In the genomic region with DNA sequence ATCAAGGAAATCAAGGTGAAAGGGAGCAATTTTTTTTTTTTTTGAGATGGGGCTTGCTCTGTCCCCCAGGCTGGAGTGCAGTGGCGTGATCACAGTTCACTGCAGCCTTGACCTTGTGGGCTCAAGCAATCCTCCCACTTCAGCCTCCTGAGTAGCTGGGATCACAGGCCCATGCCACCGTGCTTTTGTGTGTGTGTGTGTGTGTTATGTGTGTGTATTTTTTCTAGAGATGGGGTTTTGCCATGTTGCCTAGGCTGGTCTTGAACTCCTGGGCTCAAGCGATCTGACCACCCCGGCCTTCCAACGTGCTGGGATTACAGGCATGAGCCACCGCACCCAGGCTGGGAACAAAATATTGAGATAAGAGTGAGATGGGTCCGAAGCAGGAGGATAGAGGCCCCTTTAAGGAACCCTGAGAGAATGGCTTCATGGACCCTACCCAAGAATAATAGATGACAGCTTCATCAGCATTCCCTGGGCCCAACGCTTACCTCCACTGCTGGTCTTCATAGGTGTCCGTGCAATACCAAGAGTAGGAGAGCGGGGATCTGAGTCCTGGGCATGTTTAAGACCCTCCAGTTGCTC, we compare ENCODE assay signal across 8 cellular contexts. TPM values are rescaled to one million over a fixed set of nuclear protein-coding genes. Genes with fewer than 3 reads are reported as not detected.
DNase-seq lines count a peak whose midpoint lies in the region; ATAC-seq and TF ChIP-seq lines count a peak whose summit lies in the region.
"Had no signal": no experiment of that assay in that cellular context is flagged by ENCODE, and none has a peak within 500 bp of the region (broad histone marks: within the 10 kb centered on the region; RNA-seq: fewer than 3 reads in every experiment).

No MANE protein-coding gene starts in this region.

- ATAC-seq in central memory CD8-positive, alpha-beta T cell (replicated peaks; ENCODE audit: extremely low read depth, poor library complexity, severe bottlenecking), result no peak
- no peak for ATAC-seq in gastrocnemius medialis

- TF ChIP-seq CTCF in smooth muscle cell (IDR thresholded peaks at IDR 0.05; ENCODE audit: borderline replicate concordance, insufficient read depth, poor library complexity, severe bottlenecking) (no peak), gastrocnemius medialis (IDR thresholded peaks at IDR 0.05 in 4 of 5, conservative IDR thresholded peaks at IDR 0.05 in 1 of 5) (no peak)

- H3F3A ChIP-seq in smooth muscle cell (ENCODE audit: low read depth), result peaks cover 7% of the 10 kb centered on the region

- no peak overlapping the region for H3K4me3 ChIP-seq in smooth muscle cell
- no peak overlapping the region for H3K4me3 ChIP-seq in gastrocnemius medialis

- peaks cover 3% of the 10 kb centered on the region for H4K20me1 ChIP-seq in smooth muscle cell (ENCODE audit: low read depth)

- peaks cover 68% of the 10 kb centered on the region for H3K36me3 Mint-ChIP-seq in activated T-cell treated with anti-CD3 and anti-CD28 coated beads, Interleukin-2, amount 50 U/mL, for 24 hours (ENCODE audit: low read depth)
- H3K36me3 Mint-ChIP-seq in central memory CD8-positive, alpha-beta T cell (ENCODE audit: insufficient read depth), result peaks cover 21% of the 10 kb centered on the region

- H3K4me1 ChIP-seq in smooth muscle cell (ENCODE audit: low read depth) (no peaks in the 10 kb centered on the region), gastrocnemius medialis (peaks cover 13 to 17% of the 10 kb centered on the region in 2 donors)

- no peaks in the 10 kb centered on the region for H3K27me3 ChIP-seq in smooth muscle cell (ENCODE audit: low read depth)
- no peaks in the 10 kb centered on the region for H3K27me3 ChIP-seq in gastrocnemius medialis
- H3K27me3 ChIP-seq: right atrium auricular region had no signal

- no peak overlapping the region for H3K27ac ChIP-seq in smooth muscle cell (ENCODE audit: low read depth)
- H3K27ac ChIP-seq in gastrocnemius medialis, result no peak overlapping the region

- no peak for TF ChIP-seq POLR2A in gastrocnemius medialis (IDR thresholded peaks at IDR 0.05)

- no peaks in the 10 kb centered on the region for H3K9me3 Mint-ChIP-seq in activated T-cell treated with anti-CD3 and anti-CD28 coated beads, Interleukin-2, amount 50 U/mL, for 24 hours
- no peaks in the 10 kb centered on the region for H3K9me3 Mint-ChIP-seq in central memory CD8-positive, alpha-beta T cell

- no peaks in the 10 kb centered on the region for H3K9me3 ChIP-seq in smooth muscle cell (replicated peaks; ENCODE audit: low read depth)
- no peaks in the 10 kb centered on the region for H3K9me3 ChIP-seq in gastrocnemius medialis
- H3K9me3 ChIP-seq: right atrium auricular region had no signal

- H3K4me2 ChIP-seq in smooth muscle cell, result peak overlapping the region; percentile 84

- in situ Hi-C loops in gastrocnemius medialis (cut with MboI; ENCODE audit: low sequenced_read_pairs in 4 of 4), result loop anchor here in 1 of 4 donors (10.0 kb wide), 1 partner anchor 115 kb away; no protein-coding TSS in a partner anchor

- intact Hi-C loops in gastrocnemius medialis (cut with DNase I; ENCODE audit: low total_unique reads), result loop anchor here (10.0 kb wide), 1 partner anchor 295 kb away; the partner anchor contains the start of gene IFFO1

- DNase-seq in activated T-cell treated with anti-CD3 and anti-CD28 coated beads, Interleukin-2, amount 50 U/mL, for 24 hours, result no peak
- no peak for DNase-seq in activated T-cell treated with anti-CD3 and anti-CD28 coated beads, Interleukin-2, amount 50 U/mL, for 48 hours
- no peak for DNase-seq in central memory CD8-positive, alpha-beta T cell (ENCODE audit: low spot score in 2 of 2)
- DNase-seq in smooth muscle cell (lab: John Stamatoyannopoulos, UW; ENCODE audit: unreplicated experiment) (no peak), gastrocnemius medialis (no peak), ecto neural progenitor cell (ENCODE audit: low spot score) (no peak)

- H3K4me1 Mint-ChIP-seq in activated T-cell treated with anti-CD3 and anti-CD28 coated beads, Interleukin-2, amount 50 U/mL, for 24 hours (ENCODE audit: low read depth), result peaks cover 36% of the 10 kb centered on the region
- peaks cover 35% of the 10 kb centered on the region for H3K4me1 Mint-ChIP-seq in central memory CD8-positive, alpha-beta T cell

- no peaks in the 10 kb centered on the region for H3K27me3 Mint-ChIP-seq in activated T-cell treated with anti-CD3 and anti-CD28 coated beads, Interleukin-2, amount 50 U/mL, for 24 hours
- no peaks in the 10 kb centered on the region for H3K27me3 Mint-ChIP-seq in central memory CD8-positive, alpha-beta T cell
- H3K27me3 Mint-ChIP-seq: B cell had no signal

- no peak overlapping the region for H3K9ac ChIP-seq in smooth muscle cell (ENCODE audit: low read depth)

- H3K36me3 ChIP-seq in smooth muscle cell (ENCODE audit: low read depth), result no peaks in the 10 kb centered on the region
- H3K36me3 ChIP-seq in gastrocnemius medialis, result no peaks in the 10 kb centered on the region

- 86% methylated on average over 10 of the region's 10 CpGs for WGBS in smooth muscle cell (ENCODE audit: low lambda C conversion rate)

- no peak overlapping the region for H2AFZ ChIP-seq in smooth muscle cell (ENCODE audit: low read depth)

- peak overlapping the region; percentile 85 for H3K27ac Mint-ChIP-seq in activated T-cell treated with anti-CD3 and anti-CD28 coated beads, Interleukin-2, amount 50 U/mL, for 24 hours
- no peak overlapping the region for H3K27ac Mint-ChIP-seq in central memory CD8-positive, alpha-beta T cell (ENCODE audit: low read depth)
- H3K27ac Mint-ChIP-seq: B cell had no signal

- H3K79me2 ChIP-seq in smooth muscle cell (ENCODE audit: low read depth), result peaks cover 15% of the 10 kb centered on the region

- peak overlapping the region; percentile 89 for H3K4me3 Mint-ChIP-seq in activated T-cell treated with anti-CD3 and anti-CD28 coated beads, Interleukin-2, amount 50 U/mL, for 24 hours
- H3K4me3 Mint-ChIP-seq in central memory CD8-positive, alpha-beta T cell, result peak overlapping the region; percentile 38
- H3K4me3 Mint-ChIP-seq: B cell had no signal

RNA-seq across cellular contexts. Expression of gene CDCA3, which starts 1.0 kb away (rescaled TPM):
- total RNA-seq in smooth muscle cell (5.3 and 7.4 TPM in 2 replicates), gastrocnemius medialis (1 to 10 TPM in 1 of 4 donors, under 1 TPM in 3; 0.25 to 4.4 (median 0.65) TPM)
- polyA plus RNA-seq in smooth muscle cell, result 9.4 and 10.6 TPM in 2 replicates

RNA-seq across cellular contexts. Expression of gene USP5, which starts 1.9 kb away (rescaled TPM):
- 51.3 and 52.5 TPM in 2 replicates for total RNA-seq in smooth muscle cell
- 63.1 and 64.9 TPM in 2 replicates for polyA plus RNA-seq in smooth muscle cell
- total RNA-seq in gastrocnemius medialis, result 100 to 1,000 TPM in 1 of 4 donors, 10 to 100 TPM in 3; 66.4 to 120 (median 74.1) TPM

RNA-seq across cellular contexts. Expression of gene GNB3, which starts 9.3 kb away (rescaled TPM):
- total RNA-seq in smooth muscle cell, result 4.0 and 6.2 TPM in 2 replicates
- 4.8 and 6.3 TPM in 2 replicates for polyA plus RNA-seq in smooth muscle cell
- total RNA-seq in gastrocnemius medialis, result not detected

RNA-seq across cellular contexts. Expression of gene TPI1, which starts 17.3 kb away (rescaled TPM):
- total RNA-seq in smooth muscle cell (1,112 and 1,199 TPM in 2 replicates), gastrocnemius medialis (100 to 1,000 TPM; 500 to 741 (median 604) TPM)
- polyA plus RNA-seq in smooth muscle cell, result 2,097 and 2,100 TPM in 2 replicates

RNA-seq across cellular contexts. Expression of gene P3H3, which starts 21.9 kb away (rescaled TPM):
- total RNA-seq in smooth muscle cell (36.7 and 42.8 TPM in 2 replicates), gastrocnemius medialis (1 to 10 TPM in 3 of 4 donors, under 1 TPM in 1; 0.66 to 4.7 (median 1.5) TPM)
- 106 and 108 TPM in 2 replicates for polyA plus RNA-seq in smooth muscle cell
- total RNA-seq: B cell had no signal
